In genomic region chr6:73652637-73653570, GRCh38 we compare ENCODE assay signal across 8 cellular contexts. TPM values are rescaled to one million over a fixed set of nuclear protein-coding genes. Genes with fewer than 3 reads are reported as not detected.
A peak's percentile ranks its signal among the peaks of the same experiment; 100 is the strongest.
DNase-seq lines count a peak whose midpoint lies in the region; ATAC-seq and TF ChIP-seq lines count a peak whose summit lies in the region.

No MANE protein-coding gene starts in this region.

- ATAC-seq in DND-41 (ENCODE audit: insufficient read depth, low read depth) (peak; percentile 57), GM21737 (IDR thresholded peaks at IDR 0.05; ENCODE audit: unreplicated experiment) (peak; percentile 43)

- peaks cover 3% of the 10 kb centered on the region for H3K36me3 ChIP-seq in DND-41 (ENCODE audit: insufficient read depth, low read length)
- no peaks in the 10 kb centered on the region for H3K36me3 ChIP-seq in suprapubic skin

- TF ChIP-seq CTCF in DND-41 (IDR thresholded peaks at IDR 0.05; ENCODE audit: borderline replicate concordance, extremely low read depth, low read length, poor library complexity, severe bottlenecking) (peak; percentile 62), fibroblast of villous mesenchyme (IDR thresholded peaks at IDR 0.05; ENCODE audit: insufficient read depth, low read depth, low read length) (peak; percentile 36), neural crest cell (conservative IDR thresholded peaks at IDR 0.05) (peak; percentile 60), suprapubic skin (IDR thresholded peaks at IDR 0.05) (peak; percentile 13 to 34)

- peak overlapping the region; percentile 88 for H2AFZ ChIP-seq in DND-41 (ENCODE audit: low read depth, low read length)

- H3K9me3 ChIP-seq in DND-41 (ENCODE audit: insufficient read depth, low read length, severe bottlenecking) (no peaks in the 10 kb centered on the region), suprapubic skin (no peaks in the 10 kb centered on the region)

- H3K4me1 ChIP-seq in DND-41 (ENCODE audit: insufficient read depth, low read length), result peaks cover 29% of the 10 kb centered on the region
- peaks cover 19% of the 10 kb centered on the region for H3K4me1 ChIP-seq in suprapubic skin

- peak overlapping the region; percentile 97 for H3K9ac ChIP-seq in DND-41 (ENCODE audit: low read depth, low read length)

- DNase-seq in DND-41, result peak; percentile 75
- DNase-seq in KG1 (lab: John Stamatoyannopoulos, UW), result peak; percentile 76
- peak; percentile 94 for DNase-seq in RPMI8226
- DNase-seq in activated effector memory CD4-positive, alpha-beta T cell treated with Interleukin-2 at 50 U/mL for 16 hours, result peak; percentile 62
- DNase-seq in fibroblast of villous mesenchyme (ENCODE audit: low read depth), result peak; percentile 57
- DNase-seq in neural crest cell (ENCODE audit: low read depth, low spot score), result peak; percentile 50
- peak in 1 of 2 donors; percentile 74 for DNase-seq in suprapubic skin (ENCODE audit: low spot score in 2 of 2)

- no peaks in the 10 kb centered on the region for H3K27me3 Mint-ChIP-seq in neural crest cell (ENCODE audit: low read depth)

- H3K4me3 ChIP-seq in DND-41 (ENCODE audit: low read depth in 1 of 2, low read length in 2 of 2) (peak overlapping the region; percentile 38 to 85; a peak in 3 of 4 replicates), fibroblast of villous mesenchyme (ENCODE audit: low read depth, low read length) (peak overlapping the region; percentile 84), suprapubic skin (peak overlapping the region; percentile 83)

- TF ChIP-seq EP300 in suprapubic skin (IDR thresholded peaks at IDR 0.05), result no peak

- H3K4me2 ChIP-seq in DND-41 (ENCODE audit: insufficient read depth, low read length), result peak overlapping the region; percentile 86

- WGBS in suprapubic skin, result 2% methylated on average over 22 of the region's 32 CpGs

- H3K79me2 ChIP-seq in DND-41 (ENCODE audit: insufficient read depth, low read length), result peaks cover 10% of the 10 kb centered on the region

- peaks cover 28% of the 10 kb centered on the region for H3K4me1 Mint-ChIP-seq in neural crest cell

- H3K27me3 ChIP-seq in DND-41 (ENCODE audit: insufficient read depth, low read length, poor library complexity) (no peaks in the 10 kb centered on the region), suprapubic skin (no peaks in the 10 kb centered on the region)

- no peaks in the 10 kb centered on the region for H3K9me3 Mint-ChIP-seq in neural crest cell

- no peak for TF ChIP-seq POLR2A in suprapubic skin (IDR thresholded peaks at IDR 0.05)

- peaks cover 3% of the 10 kb centered on the region for H3K36me3 Mint-ChIP-seq in neural crest cell (ENCODE audit: low read depth)

- H3K4me3 Mint-ChIP-seq in neural crest cell, result peak overlapping the region; percentile 96

- peak overlapping the region; percentile 88 for H3K27ac ChIP-seq in DND-41 (ENCODE audit: low read length)
- H3K27ac ChIP-seq in suprapubic skin, result peak overlapping the region; percentile 91

- H4K20me1 ChIP-seq in DND-41 (ENCODE audit: insufficient read depth, low read length), result no peaks in the 10 kb centered on the region

- peak overlapping the region; percentile 45 for H3K27ac Mint-ChIP-seq in neural crest cell (ENCODE audit: unreplicated experiment)

RNA-seq across cellular contexts. Expression of gene SLC17A5, which starts 0.9 kb away (rescaled TPM):
- total RNA-seq in fibroblast of villous mesenchyme, result 40.3 and 46.6 TPM in 2 replicates
- 10.7 and 10.8 TPM in 2 replicates for total RNA-seq in neural crest cell
- 10 to 100 TPM in 2 of 4 donors, 1 to 10 TPM in 2; 8.0 to 14.0 (median 11.2) TPM for total RNA-seq in suprapubic skin

RNA-seq across cellular contexts. Expression of gene CD109, which starts 43.1 kb away (rescaled TPM):
- total RNA-seq in fibroblast of villous mesenchyme (27.2 and 43.2 TPM in 2 replicates), neural crest cell (0.73 and 0.84 TPM in 2 replicates), suprapubic skin (10 to 100 TPM; 27.5 to 48.2 (median 43.1) TPM)

Comparison
In these comparisons a context has a peak if more than half of its experiments do, and no peak if none do; other contexts are left out.
1. RNA of gene CD109, which starts 43.1 kb away (total RNA-seq): 27.5 to 48.2 TPM in suprapubic skin and 27.2 to 43.2 TPM in fibroblast of villous mesenchyme; 0.73 to 0.84 TPM in neural crest cell; every median in the first group is over 10 times any median in the second.
2. Peak in every context shown above with its lines, with median percentiles within 50 percentile points of each other: H3K4me3 ChIP-seq and CTCF ChIP-seq.